ENCODE assay signal across 1 cellular context in genomic region chr2:112243233-112243632, GRCh38.
TF ChIP-seq lines count a peak whose summit lies in the region.

No MANE protein-coding gene starts in this region.

TF ChIP-seq in WTC11, 78 proteins besides CTCF, POLR2A, EP300 and RAD21 (continued from another document):
- TF ChIP-seq ZNF281 (CRISPR knock-in tag; IDR thresholded peaks at IDR 0.05) (no peak), ERG (CRISPR knock-in tag; IDR thresholded peaks at IDR 0.05) (no peak), NFYB (CRISPR knock-in tag; conservative IDR thresholded peaks at IDR 0.05; ENCODE audit: low read depth) (no peak), ETV6 (CRISPR knock-in tag; IDR thresholded peaks at IDR 0.05) (no peak), ZNF423 (CRISPR knock-in tag; IDR thresholded peaks at IDR 0.05) (no peak), ESRRA (CRISPR knock-in tag; IDR thresholded peaks at IDR 0.05; ENCODE audit: borderline replicate concordance) (no peak)
